Comparison of ENCODE assay signal across 14 cellular contexts in the genomic region with DNA sequence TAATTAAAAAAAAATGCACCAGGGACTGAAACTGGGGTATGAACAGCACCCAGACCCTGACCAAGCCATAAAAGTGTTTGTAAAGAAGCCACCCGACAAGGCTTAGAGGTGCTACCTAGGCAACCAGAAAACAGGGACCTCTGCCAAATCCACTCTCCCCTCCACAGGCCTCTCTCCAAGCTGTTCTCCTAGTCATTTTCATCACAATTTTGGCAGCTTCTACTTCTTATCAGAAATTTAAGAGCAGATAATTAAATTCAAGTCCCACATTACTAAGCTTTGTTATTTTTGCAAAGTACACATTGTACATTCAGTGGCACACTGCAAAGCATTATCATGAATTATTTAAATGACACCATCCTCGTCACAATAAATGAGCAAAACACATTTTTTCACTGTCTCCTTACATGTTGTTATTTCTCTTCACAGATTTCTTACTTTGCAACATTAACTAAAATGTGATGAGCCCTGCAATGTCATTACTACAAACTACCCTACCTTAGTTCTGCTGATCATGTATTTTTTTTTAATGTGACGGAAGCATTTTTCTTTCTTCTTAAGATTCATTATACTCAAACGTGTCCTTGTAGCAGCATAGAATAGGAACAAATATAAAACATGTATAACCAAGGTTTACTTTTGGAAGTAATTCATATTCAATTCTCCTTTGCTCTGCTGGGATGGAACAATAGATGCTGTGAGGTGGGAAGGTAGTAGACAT. TPM values are rescaled to one million over a fixed set of nuclear protein-coding genes. Genes with fewer than 3 reads are reported as not detected.
DNase-seq lines count a peak whose midpoint lies in the region; ATAC-seq, FAIRE-seq and TF ChIP-seq lines count a peak whose summit lies in the region.
"Had no signal": no experiment of that assay in that cellular context is flagged by ENCODE, and none has a peak within 500 bp of the region (broad histone marks: within the 10 kb centered on the region; RNA-seq: fewer than 3 reads in every experiment).

No MANE protein-coding gene starts in this region.

- H3K79me2 ChIP-seq in osteoblast (ENCODE audit: insufficient read depth, low read length): no peaks in the 10 kb centered on the region

- no peak for ATAC-seq in GM21526 (IDR thresholded peaks at IDR 0.05; ENCODE audit: low FRiP score, unreplicated experiment)
- ATAC-seq: CD8-positive, alpha-beta T cell had no signal

- H3K27ac ChIP-seq in osteoblast (ENCODE audit: low read depth, low read length): no peak overlapping the region

- TF ChIP-seq CTCF in fibroblast of the aortic adventitia (IDR thresholded peaks at IDR 0.05; ENCODE audit: insufficient read depth, low read length) (no peak), retinal pigment epithelial cell (conservative IDR thresholded peaks at IDR 0.05; ENCODE audit: low read depth, low read length) (no peak), osteoblast (IDR thresholded peaks at IDR 0.05; ENCODE audit: extremely low read depth, low read depth, low read length) (no peak)

- H3K4me2 ChIP-seq in osteoblast (ENCODE audit: insufficient read depth, low read length): no peak overlapping the region

- H2AFZ ChIP-seq in osteoblast (ENCODE audit: low read length): no peak overlapping the region

- H3K27me3 ChIP-seq in osteoblast (ENCODE audit: insufficient read depth, low read length): no peaks in the 10 kb centered on the region

- H3K4me3 ChIP-seq in fibroblast of the aortic adventitia (ENCODE audit: low read depth, low read length) (no peak overlapping the region), retinal pigment epithelial cell (ENCODE audit: low read length) (no peak overlapping the region), osteoblast (ENCODE audit: insufficient read depth, low read length) (no peak overlapping the region)

- no peaks in the 10 kb centered on the region for H3K36me3 ChIP-seq in osteoblast (ENCODE audit: insufficient read depth, low read length)

- DNase-seq in NCI-H1105 (lab: John Stamatoyannopoulos, UW): peak; percentile 91
- DNase-seq in NCI-H345 (lab: John Stamatoyannopoulos, UW): peak; percentile 90
- DNase-seq in fibroblast of the aortic adventitia (ENCODE audit: low read depth): peak; percentile 67
- peak; percentile 90 for DNase-seq in retinal pigment epithelial cell (ENCODE audit: low read depth)
- DNase-seq in GM12891 (ENCODE audit: insufficient read length, low spot score): no peak
- DNase-seq in osteoblast (ENCODE audit: insufficient read length, low spot score, missing footprints): no peak
- no peak for DNase-seq in NOMO-1 (lab: John Stamatoyannopoulos, UW; ENCODE audit: unreplicated experiment in 2 of 2)
- DNase-seq: activated CD4-positive, alpha-beta T cell treated with anti-CD3 and anti-CD28 coated beads for 4 hours; CD8-positive, alpha-beta T cell; H7; NCI-H526 treated with DMSO at 0.1 percent for 48 hours; stimulated activated CD4-positive, alpha-beta T cell treated with anti-CD3 and anti-CD28 coated beads, Interleukin-4, amount 100 ng/mL, for 4 hours had no signal

- no peaks in the 10 kb centered on the region for H3K4me1 ChIP-seq in osteoblast (ENCODE audit: insufficient read depth, low read length)

- H4K20me1 ChIP-seq in osteoblast (ENCODE audit: insufficient read depth, low read length): no peaks in the 10 kb centered on the region

- FAIRE-seq in GM12891 (lab: Jason Lieb, UNC): no peak
- FAIRE-seq: keratinocyte had no signal

- no peak for TF ChIP-seq POLR2A in GM12891 (IDR thresholded peaks at IDR 0.05; ENCODE audit: low read depth, low read length)

- no peaks in the 10 kb centered on the region for H3K9me3 ChIP-seq in osteoblast (ENCODE audit: low read depth, low read length)

TF ChIP-seq in GM12891, 5 proteins besides CTCF, POLR2A, EP300 and RAD21:
- TF ChIP-seq SPI1 (IDR thresholded peaks at IDR 0.05; ENCODE audit: low read depth, low read length): no peak
- TF ChIP-seq TAF1 (IDR thresholded peaks at IDR 0.05; ENCODE audit: low read depth, low read length): no peak

RNA-seq across cellular contexts. Expression of a gene that starts 38.1 kb away (rescaled TPM):
- total RNA-seq in fibroblast of the aortic adventitia (ENCODE audit: low replicate concordance) (under 0.01 and 3.3 TPM in 2 replicates), osteoblast (under 0.01 TPM in 1 of 2 replicates, not detected in the other)
- not detected for polyA plus RNA-seq in GM12891 (2012; ENCODE audit: low read depth, missing spikeins)
- total RNA-seq: CD8-positive, alpha-beta T cell had no signal

Comparison
In these comparisons a context has a peak if more than half of its experiments do, and no peak if none do; other contexts are left out.
1. DNase-seq: peak in NCI-H1105 (single experiment), NCI-H345 (single experiment), fibroblast of the aortic adventitia (single experiment) and retinal pigment epithelial cell (single experiment); none in GM12891 (single experiment), osteoblast (single experiment) and NOMO-1 (0 of 2).